12 cellular contexts compared by ENCODE assay signal in genomic region chr9:93099551-93100264, GRCh38. TPM values are rescaled to one million over a fixed set of nuclear protein-coding genes. Genes with fewer than 3 reads are reported as not detected.
DNase-seq lines count a peak whose midpoint lies in the region; ATAC-seq and TF ChIP-seq lines count a peak whose summit lies in the region.
"Had no signal": no experiment of that assay in that cellular context is flagged by ENCODE, and none has a peak within 500 bp of the region (broad histone marks: within the 10 kb centered on the region; RNA-seq: fewer than 3 reads in every experiment).

No MANE protein-coding gene starts in this region.

- H3K27me3 Mint-ChIP-seq in brain (no peaks in the 10 kb centered on the region), WTC11 (ENCODE audit: low read depth) (no peaks in the 10 kb centered on the region)
- H3K27me3 Mint-ChIP-seq in naive thymus-derived CD8-positive, alpha-beta T cell = no peaks in the 10 kb centered on the region

- H3K4me1 ChIP-seq in left ventricle myocardium inferior (peaks cover 47% of the 10 kb centered on the region), aorta (ENCODE audit: control insufficient read depth in 1 of 2, insufficient read depth in 2 of 2, low read length in 2 of 2) (peaks cover 2 to 8% of the 10 kb centered on the region in 2 donors), hepatocyte (ENCODE audit: insufficient read depth) (peaks cover 23% of the 10 kb centered on the region)

- 89 to 91% methylated on average over 16 of the region's 16 CpGs for WGBS in aorta, 2 donors
- WGBS in hepatocyte (ENCODE audit: low lambda C conversion rate, missing lambda C conversion rate) = 94% methylated on average over 16 of the region's 16 CpGs

- H3K9me2 ChIP-seq in hepatocyte (replicated peaks; ENCODE audit: insufficient read depth) = no peaks in the 10 kb centered on the region

- H3K9me3 ChIP-seq in left ventricle myocardium inferior (replicated peaks) (peaks cover 10% of the 10 kb centered on the region), aorta (ENCODE audit: control insufficient read depth, low read length) (no peaks in the 10 kb centered on the region), hepatocyte (ENCODE audit: low read depth) (no peaks in the 10 kb centered on the region)
- H3K9me3 ChIP-seq: right atrium auricular region had no signal

- intact Hi-C loops in left ventricle myocardium inferior (cut with micrococcal nuclease) = no loop called here
- intact Hi-C loops in Right ventricle myocardium inferior (cut with DNase I) = loop anchor here (5.0 kb wide), 1 partner anchor 33 kb away; the partner anchor contains the start of gene NINJ1
- intact Hi-C loops in aorta (cut with DNase I) = loop anchor here (5.0 to 10.0 kb wide), 3 partner anchors 33 to 95 kb away; partner anchors contain the start of gene NINJ1 (in 1 of the 2)

- DNase-seq in left ventricle myocardium inferior = no peak
- DNase-seq in Right ventricle myocardium inferior (ENCODE audit: missing footprints) = no peak
- DNase-seq in naive thymus-derived CD8-positive, alpha-beta T cell = peak in 2 of 10 donors; percentile 26 to 62
- peak; percentile 50 to 62 for DNase-seq in aorta
- no peak for DNase-seq in WTC11 (ENCODE audit: low spot score)
- DNase-seq in hepatocyte (ENCODE audit: low spot score) = no peak
- DNase-seq: activated CD4-positive, CD25-positive, alpha-beta regulatory T cell; OCI-M1 had no signal

- no peak overlapping the region for H3K4me2 ChIP-seq in hepatocyte

- no peak overlapping the region for H2AFZ ChIP-seq in hepatocyte

- H3K27ac ChIP-seq in left ventricle myocardium inferior (replicated peaks) (peak overlapping the region; percentile 93), aorta (ENCODE audit: low read depth in 1 of 2, low read length in 2 of 2) (peak overlapping the region in 1 of 2 donors; percentile 49), hepatocyte (no peak overlapping the region)

- H3K27me3 ChIP-seq in left ventricle myocardium inferior (ENCODE audit: low read depth) = no peaks in the 10 kb centered on the region
- H3K27me3 ChIP-seq in aorta (ENCODE audit: control insufficient read depth in 1 of 2, insufficient read depth in 2 of 2, low read length in 1 of 2) = no peaks in the 10 kb centered on the region
- H3K27me3 ChIP-seq in hepatocyte = no peaks in the 10 kb centered on the region
- H3K27me3 ChIP-seq: right atrium auricular region had no signal

- TF ChIP-seq CTCF in left ventricle myocardium inferior (IDR thresholded peaks at IDR 0.05; ENCODE audit: borderline replicate concordance) (no peak), brain (conservative IDR thresholded peaks at IDR 0.05) (no peak), WTC11 (IDR thresholded peaks at IDR 0.05) (no peak), hepatocyte (IDR thresholded peaks at IDR 0.05; ENCODE audit: poor library complexity) (no peak)

- H3K27ac Mint-ChIP-seq in brain (peak overlapping the region in 4 of 5 experiments; percentile 46 to 97 (median 92)), WTC11 (no peak overlapping the region)
- peak overlapping the region; percentile 28 to 96 (median 81) for H3K27ac Mint-ChIP-seq in naive thymus-derived CD8-positive, alpha-beta T cell

- H3K79me2 ChIP-seq in hepatocyte = peaks cover 82% of the 10 kb centered on the region

- H4K20me1 ChIP-seq in hepatocyte (ENCODE audit: insufficient read depth, poor library complexity, severe bottlenecking) = no peaks in the 10 kb centered on the region

- H3K4me3 Mint-ChIP-seq in brain (peak overlapping the region; percentile 23 to 86 (median 66)), WTC11 (no peak overlapping the region)
- H3K4me3 Mint-ChIP-seq in naive thymus-derived CD8-positive, alpha-beta T cell = peak overlapping the region; percentile 72 to 93 (median 81)

- H3K4me3 ChIP-seq in left ventricle myocardium inferior = no peak overlapping the region
- H3K4me3 ChIP-seq in aorta (ENCODE audit: low read length in 2 of 2) = no peak overlapping the region
- H3K4me3 ChIP-seq in hepatocyte = no peak overlapping the region
- H3K4me3 ChIP-seq: right atrium auricular region had no signal

- no peak for ATAC-seq in Right ventricle myocardium inferior
- no peak for ATAC-seq in naive thymus-derived CD8-positive, alpha-beta T cell
- no peak for ATAC-seq in aorta (ENCODE audit: low FRiP score)
- ATAC-seq in GM19467 (IDR thresholded peaks at IDR 0.05; ENCODE audit: unreplicated experiment) = no peak
- ATAC-seq in WTC11 = no peak

- CTCF ChIA-PET in WTC11 (lab: Charles Lee) = no interaction called here

- H3K36me3 ChIP-seq in left ventricle myocardium inferior = peaks cover 9% of the 10 kb centered on the region
- H3K36me3 ChIP-seq in aorta (ENCODE audit: control insufficient read depth in 1 of 2, insufficient read depth in 2 of 2, low read length in 1 of 2) = no peaks in the 10 kb centered on the region
- H3K36me3 ChIP-seq in hepatocyte (replicated peaks; ENCODE audit: insufficient read depth, low read depth) = no peaks in the 10 kb centered on the region
- H3K36me3 ChIP-seq: right atrium auricular region had no signal

- POLR2A ChIA-PET in naive thymus-derived CD8-positive, alpha-beta T cell (lab: Charles Lee) = interaction anchor here (0.6 to 5.0 kb wide), 3 partner anchors 26 to 134 kb away, joined by 4 to 55 read pairs (median 7); no protein-coding TSS in a partner anchor
- POLR2A ChIA-PET in WTC11 (lab: Charles Lee) = no interaction called here

- H3K4me1 Mint-ChIP-seq in brain = peaks cover 29% of the 10 kb centered on the region
- H3K4me1 Mint-ChIP-seq in naive thymus-derived CD8-positive, alpha-beta T cell = peaks cover 26 to 70% (median 63%) of the 10 kb centered on the region in 4 donors
- H3K4me1 Mint-ChIP-seq in WTC11 = peaks cover 16% of the 10 kb centered on the region

- H3K36me3 Mint-ChIP-seq in brain = peaks cover 57% of the 10 kb centered on the region
- H3K36me3 Mint-ChIP-seq in naive thymus-derived CD8-positive, alpha-beta T cell = peaks cover 10 to 14% (median 11%) of the 10 kb centered on the region in 3 donors
- peaks cover 8% of the 10 kb centered on the region for H3K36me3 Mint-ChIP-seq in WTC11

- H3K9me3 Mint-ChIP-seq in brain (peaks cover 11 to 41% (median 30%) of the 10 kb centered on the region in 5 experiments), WTC11 (peaks cover 14% of the 10 kb centered on the region)
- H3K9me3 Mint-ChIP-seq in naive thymus-derived CD8-positive, alpha-beta T cell = peaks cover 0 to 13% (median 9%) of the 10 kb centered on the region in 9 donors

TF ChIP-seq in WTC11, 78 proteins besides CTCF, POLR2A, EP300 and RAD21 (continues in another document):
- TF ChIP-seq, protein P1, sequence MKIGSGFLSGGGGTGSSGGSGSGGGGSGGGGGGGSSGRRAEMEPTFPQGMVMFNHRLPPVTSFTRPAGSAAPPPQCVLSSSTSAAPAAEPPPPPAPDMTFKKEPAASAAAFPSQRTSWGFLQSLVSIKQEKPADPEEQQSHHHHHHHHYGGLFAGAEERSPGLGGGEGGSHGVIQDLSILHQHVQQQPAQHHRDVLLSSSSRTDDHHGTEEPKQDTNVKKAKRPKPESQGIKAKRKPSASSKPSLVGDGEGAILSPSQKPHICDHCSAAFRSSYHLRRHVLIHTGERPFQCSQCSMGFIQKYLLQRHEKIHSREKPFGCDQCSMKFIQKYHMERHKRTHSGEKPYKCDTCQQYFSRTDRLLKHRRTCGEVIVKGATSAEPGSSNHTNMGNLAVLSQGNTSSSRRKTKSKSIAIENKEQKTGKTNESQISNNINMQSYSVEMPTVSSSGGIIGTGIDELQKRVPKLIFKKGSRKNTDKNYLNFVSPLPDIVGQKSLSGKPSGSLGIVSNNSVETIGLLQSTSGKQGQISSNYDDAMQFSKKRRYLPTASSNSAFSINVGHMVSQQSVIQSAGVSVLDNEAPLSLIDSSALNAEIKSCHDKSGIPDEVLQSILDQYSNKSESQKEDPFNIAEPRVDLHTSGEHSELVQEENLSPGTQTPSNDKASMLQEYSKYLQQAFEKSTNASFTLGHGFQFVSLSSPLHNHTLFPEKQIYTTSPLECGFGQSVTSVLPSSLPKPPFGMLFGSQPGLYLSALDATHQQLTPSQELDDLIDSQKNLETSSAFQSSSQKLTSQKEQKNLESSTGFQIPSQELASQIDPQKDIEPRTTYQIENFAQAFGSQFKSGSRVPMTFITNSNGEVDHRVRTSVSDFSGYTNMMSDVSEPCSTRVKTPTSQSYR (CRISPR knock-in tag; IDR thresholded peaks at IDR 0.05) = no peak

RNA-seq across cellular contexts. Expression of gene CARD19, which starts 3.7 kb away (rescaled TPM):
- 35.8 TPM for total RNA-seq in left ventricle myocardium inferior
- total RNA-seq in Right ventricle myocardium inferior = 27.1 TPM
- polyA plus RNA-seq in brain (ENCODE audit: insufficient read depth, low read depth, low replicate concordance) = 53.1 TPM
- total RNA-seq in naive thymus-derived CD8-positive, alpha-beta T cell = 10 to 100 TPM; 68.9 to 71.2 TPM
- 10 to 100 TPM; 56.3 to 62.9 (median 56.9) TPM for polyA plus RNA-seq in naive thymus-derived CD8-positive, alpha-beta T cell
- 10 to 100 TPM; 47.7 to 50.5 TPM for total RNA-seq in aorta
- polyA plus RNA-seq in aorta = 10 to 100 TPM; 80.1 to 92.3 TPM
- total RNA-seq in WTC11 (2021) = 30.0 to 34.5 TPM (median 32.8 TPM) in 3 replicates
- 45.3 and 51.3 TPM in 2 replicates for total RNA-seq in hepatocyte
- polyA plus RNA-seq in hepatocyte = 67.5 and 72.1 TPM in 2 replicates

RNA-seq across cellular contexts. Expression of gene NINJ1, which starts 34.3 kb away (rescaled TPM):
- 53.7 TPM for total RNA-seq in left ventricle myocardium inferior
- total RNA-seq in Right ventricle myocardium inferior = 55.5 TPM
- 47.3 TPM for polyA plus RNA-seq in brain (ENCODE audit: insufficient read depth, low read depth, low replicate concordance)
- total RNA-seq in naive thymus-derived CD8-positive, alpha-beta T cell = 10 to 100 TPM; 33.8 to 35.6 TPM
- 10 to 100 TPM; 78.5 to 97.6 (median 96.0) TPM for polyA plus RNA-seq in naive thymus-derived CD8-positive, alpha-beta T cell
- 10 to 100 TPM; 66.8 to 80.3 TPM for total RNA-seq in aorta
- polyA plus RNA-seq in aorta = 100 to 1,000 TPM in 1 of 2 donors, 10 to 100 TPM in 1; 46.7 to 113 TPM
- 35.6 to 41.3 TPM (median 37.7 TPM) in 3 replicates for total RNA-seq in WTC11 (2021)
- total RNA-seq in hepatocyte = 55.4 and 67.9 TPM in 2 replicates
- 114 and 135 TPM in 2 replicates for polyA plus RNA-seq in hepatocyte

RNA-seq across cellular contexts. Expression of gene SUSD3, which starts 41.2 kb away (rescaled TPM):
- total RNA-seq in left ventricle myocardium inferior (0.60 TPM), Right ventricle myocardium inferior (1.7 TPM), aorta (10 to 100 TPM in 1 of 2 donors, 1 to 10 TPM in 1; 3.8 to 10.3 TPM), WTC11 (2021) (11.5 to 13.2 TPM (median 11.9 TPM) in 3 replicates), hepatocyte (11.4 and 14.3 TPM in 2 replicates)
- polyA plus RNA-seq in brain (ENCODE audit: insufficient read depth, low read depth, low replicate concordance) (3.9 TPM), aorta (1 to 10 TPM; 2.6 to 5.0 TPM), hepatocyte (13.5 and 17.3 TPM in 2 replicates)
- 10 to 100 TPM; 62.1 to 64.0 TPM for total RNA-seq in naive thymus-derived CD8-positive, alpha-beta T cell
- polyA plus RNA-seq in naive thymus-derived CD8-positive, alpha-beta T cell = 100 to 1,000 TPM in 2 of 3 donors, 10 to 100 TPM in 1; 86.7 to 208 (median 145) TPM
- total RNA-seq: dermis microvascular lymphatic vessel endothelial cell had no signal

Comparison
In these comparisons a context has a peak if more than half of its experiments do, and no peak if none do; other contexts are left out.
1. DNase-seq: peak in aorta (2 of 2); none in left ventricle myocardium inferior (single experiment), Right ventricle myocardium inferior (single experiment), WTC11 (single experiment) and hepatocyte (single experiment).